ENCODE assay signal across 9 cellular contexts in the genomic region with DNA sequence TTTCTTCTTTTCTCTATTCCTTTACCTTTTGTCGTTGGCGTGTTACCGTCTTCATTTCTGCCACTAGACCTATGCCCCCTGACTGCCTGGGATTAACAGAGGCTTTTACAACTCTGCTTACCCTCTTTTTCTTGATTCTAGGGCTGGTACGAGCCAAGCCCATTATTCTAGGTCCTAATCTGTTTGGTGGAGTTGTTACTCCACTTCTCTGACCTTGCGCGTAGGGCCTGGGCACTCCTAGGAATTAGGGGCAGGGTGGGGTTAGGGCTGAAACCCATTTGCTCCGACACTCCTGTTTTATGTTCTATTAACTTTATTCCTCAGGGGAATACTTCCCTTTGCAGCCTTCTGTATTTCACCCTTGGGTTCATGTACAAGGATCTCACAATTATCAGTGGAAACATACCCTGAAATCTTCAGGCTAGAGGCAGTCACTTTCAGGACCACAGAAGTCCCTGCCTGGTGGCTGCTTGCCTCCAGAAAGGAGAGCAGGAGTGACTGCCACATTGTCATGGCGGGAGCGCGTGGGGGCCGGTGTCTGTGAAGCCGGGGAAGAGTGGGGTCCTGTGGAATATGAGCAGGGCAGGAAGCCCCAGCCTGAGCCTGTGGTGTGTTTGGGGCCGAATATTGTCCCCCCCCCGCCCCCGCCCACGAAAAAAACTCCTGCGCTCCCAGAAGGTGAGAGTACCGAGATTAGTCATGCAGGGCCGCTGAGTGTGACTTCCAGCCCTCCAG. TPM values are rescaled to one million over a fixed set of nuclear protein-coding genes. Genes with fewer than 3 reads are reported as not detected.
A peak's percentile ranks its signal among the peaks of the same experiment; 100 is the strongest.
DNase-seq lines count a peak whose midpoint lies in the region; ATAC-seq and TF ChIP-seq lines count a peak whose summit lies in the region.
"Had no signal": no experiment of that assay in that cellular context is flagged by ENCODE, and none has a peak within 500 bp of the region (broad histone marks: within the 10 kb centered on the region; RNA-seq: fewer than 3 reads in every experiment).

No MANE protein-coding gene starts in this region.

- H3K9me3 ChIP-seq in iPS-18a (ENCODE audit: control insufficient read depth, low read depth, low read length): no peaks in the 10 kb centered on the region

- H3K36me3 Mint-ChIP-seq in activated CD4-positive, alpha-beta T cell treated with anti-CD3 and anti-CD28 coated beads, Interleukin-2, amount 10 ng/mL, durations not matched to agents 7 days and 5 days (ENCODE audit: low read depth): no peaks in the 10 kb centered on the region
- no peaks in the 10 kb centered on the region for H3K36me3 Mint-ChIP-seq in activated CD8-positive, alpha-beta T cell treated with anti-CD3 and anti-CD28 coated beads, Interleukin-2, amount 10 ng/mL, durations not matched to agents 7 days and 5 days (ENCODE audit: low read depth)
- H3K36me3 Mint-ChIP-seq in stimulated activated naive CD8-positive, alpha-beta T cell treated with anti-CD3 and anti-CD28 coated beads, Interleukin-15, Interleukin-2, amounts not matched to agents 100 ng/mL and 50 ng/mL, for 24 hours (ENCODE audit: low read depth): no peaks in the 10 kb centered on the region

- H3K9ac ChIP-seq in iPS-18a (ENCODE audit: low read length): peak overlapping the region; percentile 46

- POLR2A ChIA-PET in activated CD4-positive, alpha-beta T cell treated with anti-CD3 and anti-CD28 coated beads, Interleukin-2, amount 10 ng/mL, durations not matched to agents 7 days and 5 days (lab: Charles Lee): no interaction called here
- POLR2A ChIA-PET in activated CD8-positive, alpha-beta T cell treated with anti-CD3 and anti-CD28 coated beads, Interleukin-2, amount 10 ng/mL, durations not matched to agents 7 days and 5 days (lab: Charles Lee): no interaction called here

- H3K4me3 ChIP-seq in iPS-18a (ENCODE audit: low read length): peak overlapping the region; percentile 63

- TF ChIP-seq CTCF in GM13976 (IDR thresholded peaks at IDR 0.05; ENCODE audit: borderline replicate concordance, control extremely low read depth, extremely low read depth, insufficient read depth, missing control alignments): no peak

- ATAC-seq in activated CD8-positive, alpha-beta T cell treated with anti-CD3 and anti-CD28 coated beads, Interleukin-2, amount 10 ng/mL, durations not matched to agents 7 days and 5 days: peak; percentile 8

- DNase-seq in activated CD4-positive, alpha-beta T cell treated with anti-CD3 and anti-CD28 coated beads, Interleukin-2, amount 10 ng/mL, durations not matched to agents 7 days and 5 days: no peak
- DNase-seq in activated CD4-positive, alpha-beta T cell treated with anti-CD3 and anti-CD28 coated beads, Interleukin-2, amount 50 U/mL, for 1 hour: no peak
- DNase-seq in activated CD8-positive, alpha-beta T cell treated with anti-CD3 and anti-CD28 coated beads, Interleukin-2, amount 10 ng/mL, durations not matched to agents 7 days and 5 days: no peak
- DNase-seq in effector CD8-positive, alpha-beta T cell (lab: John Stamatoyannopoulos, UW): no peak
- no peak for DNase-seq in GM13976 (ENCODE audit: low spot score)
- no peak for DNase-seq in OCI-M2 (lab: John Stamatoyannopoulos, UW; ENCODE audit: unreplicated experiment)
- DNase-seq: DND-41 had no signal

- H3K27ac ChIP-seq in iPS-18a (ENCODE audit: low read length): no peak overlapping the region

- H3K4me3 Mint-ChIP-seq in activated CD4-positive, alpha-beta T cell treated with anti-CD3 and anti-CD28 coated beads, Interleukin-2, amount 10 ng/mL, durations not matched to agents 7 days and 5 days: peak overlapping the region; percentile 71
- peak overlapping the region; percentile 76 for H3K4me3 Mint-ChIP-seq in activated CD8-positive, alpha-beta T cell treated with anti-CD3 and anti-CD28 coated beads, Interleukin-2, amount 10 ng/mL, durations not matched to agents 7 days and 5 days
- peak overlapping the region; percentile 75 for H3K4me3 Mint-ChIP-seq in stimulated activated naive CD8-positive, alpha-beta T cell treated with anti-CD3 and anti-CD28 coated beads, Interleukin-15, Interleukin-2, amounts not matched to agents 100 ng/mL and 50 ng/mL, for 24 hours

- H3K4me1 Mint-ChIP-seq in activated CD4-positive, alpha-beta T cell treated with anti-CD3 and anti-CD28 coated beads, Interleukin-2, amount 10 ng/mL, durations not matched to agents 7 days and 5 days: peaks cover 11% of the 10 kb centered on the region
- peaks cover 12% of the 10 kb centered on the region for H3K4me1 Mint-ChIP-seq in activated CD8-positive, alpha-beta T cell treated with anti-CD3 and anti-CD28 coated beads, Interleukin-2, amount 10 ng/mL, durations not matched to agents 7 days and 5 days (ENCODE audit: low read depth)
- H3K4me1 Mint-ChIP-seq in stimulated activated naive CD8-positive, alpha-beta T cell treated with anti-CD3 and anti-CD28 coated beads, Interleukin-15, Interleukin-2, amounts not matched to agents 100 ng/mL and 50 ng/mL, for 24 hours (ENCODE audit: low read depth): peaks cover 15% of the 10 kb centered on the region

- no peak overlapping the region for H3K27ac Mint-ChIP-seq in activated CD4-positive, alpha-beta T cell treated with anti-CD3 and anti-CD28 coated beads, Interleukin-2, amount 10 ng/mL, durations not matched to agents 7 days and 5 days
- peak overlapping the region; percentile 75 for H3K27ac Mint-ChIP-seq in activated CD8-positive, alpha-beta T cell treated with anti-CD3 and anti-CD28 coated beads, Interleukin-2, amount 10 ng/mL, durations not matched to agents 7 days and 5 days
- no peak overlapping the region for H3K27ac Mint-ChIP-seq in stimulated activated naive CD8-positive, alpha-beta T cell treated with anti-CD3 and anti-CD28 coated beads, Interleukin-15, Interleukin-2, amounts not matched to agents 100 ng/mL and 50 ng/mL, for 24 hours

- CTCF ChIA-PET in activated CD4-positive, alpha-beta T cell treated with anti-CD3 and anti-CD28 coated beads, Interleukin-2, amount 10 ng/mL, durations not matched to agents 7 days and 5 days (lab: Charles Lee): no interaction called here
- CTCF ChIA-PET in activated CD8-positive, alpha-beta T cell treated with anti-CD3 and anti-CD28 coated beads, Interleukin-2, amount 10 ng/mL, durations not matched to agents 7 days and 5 days (lab: Charles Lee): interaction anchor here (1.1 to 1.4 kb wide), 2 partner anchors 16 to 62 kb away, joined by 3 to 4 read pairs; no protein-coding TSS in a partner anchor

- in situ Hi-C loops in GM13976 (cut with MboI; ENCODE audit: low sequenced_read_pairs, unreplicated experiment): no loop called here

- no peaks in the 10 kb centered on the region for H3K9me3 Mint-ChIP-seq in activated CD4-positive, alpha-beta T cell treated with anti-CD3 and anti-CD28 coated beads, Interleukin-2, amount 10 ng/mL, durations not matched to agents 7 days and 5 days
- no peaks in the 10 kb centered on the region for H3K9me3 Mint-ChIP-seq in activated CD8-positive, alpha-beta T cell treated with anti-CD3 and anti-CD28 coated beads, Interleukin-2, amount 10 ng/mL, durations not matched to agents 7 days and 5 days (ENCODE audit: insufficient read depth)
- no peaks in the 10 kb centered on the region for H3K9me3 Mint-ChIP-seq in stimulated activated naive CD8-positive, alpha-beta T cell treated with anti-CD3 and anti-CD28 coated beads, Interleukin-15, Interleukin-2, amounts not matched to agents 100 ng/mL and 50 ng/mL, for 24 hours

- peaks cover 52% of the 10 kb centered on the region for H3K27me3 ChIP-seq in iPS-18a (ENCODE audit: control insufficient read depth, insufficient read depth, low read length)

- peaks cover 58% of the 10 kb centered on the region for H3K27me3 Mint-ChIP-seq in activated CD4-positive, alpha-beta T cell treated with anti-CD3 and anti-CD28 coated beads, Interleukin-2, amount 10 ng/mL, durations not matched to agents 7 days and 5 days
- peaks cover 46% of the 10 kb centered on the region for H3K27me3 Mint-ChIP-seq in activated CD8-positive, alpha-beta T cell treated with anti-CD3 and anti-CD28 coated beads, Interleukin-2, amount 10 ng/mL, durations not matched to agents 7 days and 5 days (ENCODE audit: low read depth)
- H3K27me3 Mint-ChIP-seq in stimulated activated naive CD8-positive, alpha-beta T cell treated with anti-CD3 and anti-CD28 coated beads, Interleukin-15, Interleukin-2, amounts not matched to agents 100 ng/mL and 50 ng/mL, for 24 hours: peaks cover 40% of the 10 kb centered on the region

- H3K36me3 ChIP-seq in iPS-18a (ENCODE audit: control insufficient read depth, low read depth, low read length): no peaks in the 10 kb centered on the region

- H3K4me1 ChIP-seq in iPS-18a (ENCODE audit: control insufficient read depth, low read depth, low read length): no peaks in the 10 kb centered on the region

RNA-seq across cellular contexts. Expression of a gene that starts 0.7 kb away (rescaled TPM):
- under 1 TPM; 0.60 to 0.73 TPM for total RNA-seq in activated CD4-positive, alpha-beta T cell treated with anti-CD3 and anti-CD28 coated beads, Interleukin-2, amount 10 ng/mL, durations not matched to agents 7 days and 5 days
- total RNA-seq in activated CD8-positive, alpha-beta T cell treated with anti-CD3 and anti-CD28 coated beads, Interleukin-2, amount 10 ng/mL, durations not matched to agents 7 days and 5 days: under 1 TPM; 0.61 to 0.68 TPM

RNA-seq across cellular contexts. Expression of a gene that starts 49.1 kb away (rescaled TPM):
- 10 to 100 TPM; 16.3 to 16.9 TPM for total RNA-seq in activated CD4-positive, alpha-beta T cell treated with anti-CD3 and anti-CD28 coated beads, Interleukin-2, amount 10 ng/mL, durations not matched to agents 7 days and 5 days
- 10 to 100 TPM; 14.9 to 17.4 TPM for total RNA-seq in activated CD8-positive, alpha-beta T cell treated with anti-CD3 and anti-CD28 coated beads, Interleukin-2, amount 10 ng/mL, durations not matched to agents 7 days and 5 days
